In genomic region chr18:52131845-52132244, GRCh38 we compare ENCODE assay signal across 25 cellular contexts.
"Had no signal": no experiment of that assay in that cellular context is flagged by ENCODE, and none has a peak within 500 bp of the region (broad histone marks: within the 10 kb centered on the region; RNA-seq: fewer than 3 reads in every experiment).

No MANE protein-coding gene starts in this region.

- H3K4me3 Mint-ChIP-seq: dendritic cell treated with granulocyte-macrophage colony-stimulating factor and Interleukin-4, amounts not matched to agents 40 ng/mL and 50 ng/mL, for 4 days; effector memory CD8-positive, alpha-beta T cell; endodermal cell; immature natural killer cell; naive thymus-derived CD4-positive, alpha-beta T cell had no signal

- H3K4me2 ChIP-seq: hepatocyte had no signal

- H3K79me2 ChIP-seq: hepatocyte had no signal

- H3K27ac ChIP-seq: colonic mucosa, epithelial cell of prostate, esophagus squamous epithelium, gastrocnemius medialis, hepatocyte, left lung, lower lobe of right lung had no signal

- ATAC-seq: effector memory CD8-positive, alpha-beta T cell; esophagus mucosa; gastrocnemius medialis; left cardiac atrium; left lung; left ventricle myocardium superior; lower lobe of right lung; naive thymus-derived CD4-positive, alpha-beta T cell had no signal

- H2AFZ ChIP-seq: hepatocyte had no signal

- H3K27me3 Mint-ChIP-seq: dendritic cell treated with granulocyte-macrophage colony-stimulating factor and Interleukin-4, amounts not matched to agents 40 ng/mL and 50 ng/mL, for 4 days; effector memory CD8-positive, alpha-beta T cell; naive thymus-derived CD4-positive, alpha-beta T cell had no signal

- H3K4me3 ChIP-seq: colonic mucosa, esophagus squamous epithelium, gastrocnemius medialis, hepatocyte, left lung, lower lobe of right lung had no signal

- H3K9me3 ChIP-seq: colonic mucosa, gastrocnemius medialis, lower lobe of right lung had no signal

- H3K27me3 ChIP-seq: colonic mucosa, esophagus squamous epithelium, gastrocnemius medialis, hepatocyte, left lung had no signal

- DNase-seq: colonic mucosa; cortex of kidney; effector CD8-positive, alpha-beta T cell; effector memory CD8-positive, alpha-beta T cell; endodermal cell; erythroblast; esophagus squamous epithelium; foreskin fibroblast; foreskin melanocyte; gastrocnemius medialis; glutamatergic neuron; head of caudate nucleus; hypothalamus; immature natural killer cell; left cardiac atrium; left lung; left ventricle myocardium superior; lower lobe of right lung; mesenchymal stem cell; midbrain; naive thymus-derived CD4-positive, alpha-beta T cell had no signal

- H3K36me3 Mint-ChIP-seq: immature natural killer cell; naive thymus-derived CD4-positive, alpha-beta T cell had no signal

- H3K36me3 ChIP-seq: colonic mucosa, esophagus squamous epithelium, gastrocnemius medialis, left lung, lower lobe of right lung had no signal

- H3K4me1 Mint-ChIP-seq: endodermal cell; immature natural killer cell; naive thymus-derived CD4-positive, alpha-beta T cell had no signal

- H3K4me1 ChIP-seq: colonic mucosa, esophagus squamous epithelium, gastrocnemius medialis, left lung, lower lobe of right lung had no signal

- H3K27ac Mint-ChIP-seq: dendritic cell treated with granulocyte-macrophage colony-stimulating factor and Interleukin-4, amounts not matched to agents 40 ng/mL and 50 ng/mL, for 4 days; effector memory CD8-positive, alpha-beta T cell; endodermal cell; immature natural killer cell; naive thymus-derived CD4-positive, alpha-beta T cell had no signal
